1 cellular context compared by ENCODE assay signal in the genomic region with DNA sequence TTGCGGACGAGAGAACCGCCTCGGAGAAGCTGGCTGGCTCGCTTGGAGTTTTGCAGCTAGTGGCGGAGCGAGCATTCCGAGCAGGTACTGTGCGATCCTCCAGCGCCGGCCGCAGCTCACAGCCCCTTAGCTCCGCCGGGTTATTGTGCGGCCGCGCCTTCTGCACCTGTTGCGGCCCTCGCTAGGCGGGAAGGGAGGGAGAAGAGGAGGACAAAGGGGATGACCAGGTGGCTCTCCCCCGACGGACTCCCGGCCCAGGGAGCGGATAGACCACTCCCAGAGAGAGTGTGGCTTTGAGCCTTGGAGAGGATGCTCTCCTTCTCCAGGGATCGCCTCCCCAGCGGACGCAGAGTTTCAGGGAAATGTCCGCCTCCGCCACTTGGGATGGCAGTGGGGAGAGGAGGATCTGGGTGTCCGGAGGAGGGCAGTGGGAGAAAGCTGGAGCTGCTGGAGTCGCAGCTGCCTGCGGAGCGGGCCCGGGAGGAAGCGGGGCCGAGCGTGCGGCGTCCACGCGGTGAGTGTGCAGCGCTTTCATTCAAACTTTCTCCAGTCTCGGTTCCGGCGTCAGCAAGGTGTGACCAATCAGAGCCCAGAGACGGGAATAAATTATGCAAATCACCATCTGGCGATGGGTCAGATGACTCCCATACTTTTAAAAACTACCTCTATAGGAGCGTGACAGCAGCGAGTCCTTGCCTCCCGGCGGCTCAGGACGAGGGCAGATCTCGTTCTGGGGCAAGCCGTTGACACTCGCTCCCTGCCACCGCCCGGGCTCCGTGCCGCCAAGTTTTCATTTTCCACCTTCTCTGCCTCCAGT.
TF ChIP-seq lines count a peak whose summit lies in the region.

A gene (plus strand): TSS at position 681 of the 817 bp plus-strand sequence. CDS start 252 bp downstream, outside the sequence.

TF ChIP-seq in HepG2, 621 proteins besides CTCF, POLR2A, EP300 and RAD21 (continued from another document and continues in another):
- TF ChIP-seq, protein P1, sequence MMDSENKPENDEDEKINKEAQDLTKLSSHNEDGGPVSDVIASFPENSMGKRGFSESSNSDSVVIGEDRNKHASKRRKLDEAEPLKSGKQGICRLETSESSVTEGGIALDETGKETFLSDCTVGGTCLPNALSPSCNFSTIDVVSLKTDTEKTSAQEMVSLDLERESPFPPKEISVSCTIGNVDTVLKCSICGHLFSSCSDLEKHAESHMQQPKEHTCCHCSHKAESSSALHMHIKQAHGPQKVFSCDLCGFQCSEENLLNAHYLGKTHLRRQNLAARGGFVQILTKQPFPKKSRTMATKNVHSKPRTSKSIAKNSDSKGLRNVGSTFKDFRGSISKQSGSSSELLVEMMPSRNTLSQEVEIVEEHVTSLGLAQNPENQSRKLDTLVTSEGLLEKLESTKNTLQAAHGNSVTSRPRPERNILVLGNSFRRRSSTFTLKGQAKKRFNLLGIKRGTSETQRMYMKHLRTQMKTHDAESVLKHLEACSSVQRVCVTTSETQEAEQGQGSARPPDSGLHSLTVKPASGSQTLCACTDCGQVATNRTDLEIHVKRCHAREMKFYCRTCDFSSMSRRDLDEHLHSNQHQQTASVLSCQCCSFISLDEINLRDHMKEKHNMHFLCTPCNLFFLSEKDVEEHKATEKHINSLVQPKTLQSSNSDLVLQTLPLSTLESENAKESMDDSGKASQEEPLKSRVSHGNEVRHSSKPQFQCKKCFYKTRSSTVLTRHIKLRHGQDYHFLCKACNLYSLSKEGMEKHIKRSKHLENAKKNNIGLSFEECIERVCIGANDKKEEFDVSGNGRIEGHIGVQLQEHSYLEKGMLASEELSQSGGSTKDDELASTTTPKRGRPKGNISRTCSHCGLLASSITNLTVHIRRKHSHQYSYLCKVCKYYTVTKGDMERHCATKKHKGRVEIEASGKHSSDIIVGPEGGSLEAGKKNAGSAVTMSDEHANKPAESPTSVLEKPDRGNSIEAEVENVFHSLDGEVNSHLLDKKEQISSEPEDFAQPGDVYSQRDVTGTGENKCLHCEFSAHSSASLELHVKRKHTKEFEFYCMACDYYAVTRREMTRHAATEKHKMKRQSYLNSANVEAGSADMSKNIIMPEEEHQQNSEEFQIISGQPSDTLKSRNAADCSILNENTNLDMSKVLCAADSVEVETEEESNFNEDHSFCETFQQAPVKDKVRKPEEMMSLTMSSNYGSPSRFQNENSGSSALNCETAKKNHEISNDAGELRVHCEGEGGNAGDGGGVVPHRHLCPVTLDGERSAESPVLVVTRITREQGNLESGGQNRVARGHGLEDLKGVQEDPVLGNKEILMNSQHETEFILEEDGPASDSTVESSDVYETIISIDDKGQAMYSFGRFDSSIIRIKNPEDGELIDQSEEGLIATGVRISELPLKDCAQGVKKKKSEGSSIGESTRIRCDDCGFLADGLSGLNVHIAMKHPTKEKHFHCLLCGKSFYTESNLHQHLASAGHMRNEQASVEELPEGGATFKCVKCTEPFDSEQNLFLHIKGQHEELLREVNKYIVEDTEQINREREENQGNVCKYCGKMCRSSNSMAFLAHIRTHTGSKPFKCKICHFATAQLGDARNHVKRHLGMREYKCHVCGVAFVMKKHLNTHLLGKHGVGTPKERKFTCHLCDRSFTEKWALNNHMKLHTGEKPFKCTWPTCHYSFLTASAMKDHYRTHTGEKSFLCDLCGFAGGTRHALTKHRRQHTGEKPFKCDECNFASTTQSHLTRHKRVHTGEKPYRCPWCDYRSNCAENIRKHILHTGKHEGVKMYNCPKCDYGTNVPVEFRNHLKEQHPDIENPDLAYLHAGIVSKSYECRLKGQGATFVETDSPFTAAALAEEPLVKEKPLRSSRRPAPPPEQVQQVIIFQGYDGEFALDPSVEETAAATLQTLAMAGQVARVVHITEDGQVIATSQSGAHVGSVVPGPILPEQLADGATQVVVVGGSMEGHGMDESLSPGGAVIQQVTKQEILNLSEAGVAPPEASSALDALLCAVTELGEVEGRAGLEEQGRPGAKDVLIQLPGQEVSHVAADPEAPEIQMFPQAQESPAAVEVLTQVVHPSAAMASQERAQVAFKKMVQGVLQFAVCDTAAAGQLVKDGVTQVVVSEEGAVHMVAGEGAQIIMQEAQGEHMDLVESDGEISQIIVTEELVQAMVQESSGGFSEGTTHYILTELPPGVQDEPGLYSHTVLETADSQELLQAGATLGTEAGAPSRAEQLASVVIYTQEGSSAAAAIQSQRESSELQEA (CRISPR knock-in tag; IDR thresholded peaks at IDR 0.05; ENCODE audit: not compliant biosample characterization) = peak; percentile 71
- TF ChIP-seq, protein P2, sequence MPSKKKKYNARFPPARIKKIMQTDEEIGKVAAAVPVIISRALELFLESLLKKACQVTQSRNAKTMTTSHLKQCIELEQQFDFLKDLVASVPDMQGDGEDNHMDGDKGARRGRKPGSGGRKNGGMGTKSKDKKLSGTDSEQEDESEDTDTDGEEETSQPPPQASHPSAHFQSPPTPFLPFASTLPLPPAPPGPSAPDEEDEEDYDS (CRISPR knock-in tag; IDR thresholded peaks at IDR 0.05) = peak; percentile 44; the same call in 1 of the 2 replicates
- TF ChIP-seq, protein P3, sequence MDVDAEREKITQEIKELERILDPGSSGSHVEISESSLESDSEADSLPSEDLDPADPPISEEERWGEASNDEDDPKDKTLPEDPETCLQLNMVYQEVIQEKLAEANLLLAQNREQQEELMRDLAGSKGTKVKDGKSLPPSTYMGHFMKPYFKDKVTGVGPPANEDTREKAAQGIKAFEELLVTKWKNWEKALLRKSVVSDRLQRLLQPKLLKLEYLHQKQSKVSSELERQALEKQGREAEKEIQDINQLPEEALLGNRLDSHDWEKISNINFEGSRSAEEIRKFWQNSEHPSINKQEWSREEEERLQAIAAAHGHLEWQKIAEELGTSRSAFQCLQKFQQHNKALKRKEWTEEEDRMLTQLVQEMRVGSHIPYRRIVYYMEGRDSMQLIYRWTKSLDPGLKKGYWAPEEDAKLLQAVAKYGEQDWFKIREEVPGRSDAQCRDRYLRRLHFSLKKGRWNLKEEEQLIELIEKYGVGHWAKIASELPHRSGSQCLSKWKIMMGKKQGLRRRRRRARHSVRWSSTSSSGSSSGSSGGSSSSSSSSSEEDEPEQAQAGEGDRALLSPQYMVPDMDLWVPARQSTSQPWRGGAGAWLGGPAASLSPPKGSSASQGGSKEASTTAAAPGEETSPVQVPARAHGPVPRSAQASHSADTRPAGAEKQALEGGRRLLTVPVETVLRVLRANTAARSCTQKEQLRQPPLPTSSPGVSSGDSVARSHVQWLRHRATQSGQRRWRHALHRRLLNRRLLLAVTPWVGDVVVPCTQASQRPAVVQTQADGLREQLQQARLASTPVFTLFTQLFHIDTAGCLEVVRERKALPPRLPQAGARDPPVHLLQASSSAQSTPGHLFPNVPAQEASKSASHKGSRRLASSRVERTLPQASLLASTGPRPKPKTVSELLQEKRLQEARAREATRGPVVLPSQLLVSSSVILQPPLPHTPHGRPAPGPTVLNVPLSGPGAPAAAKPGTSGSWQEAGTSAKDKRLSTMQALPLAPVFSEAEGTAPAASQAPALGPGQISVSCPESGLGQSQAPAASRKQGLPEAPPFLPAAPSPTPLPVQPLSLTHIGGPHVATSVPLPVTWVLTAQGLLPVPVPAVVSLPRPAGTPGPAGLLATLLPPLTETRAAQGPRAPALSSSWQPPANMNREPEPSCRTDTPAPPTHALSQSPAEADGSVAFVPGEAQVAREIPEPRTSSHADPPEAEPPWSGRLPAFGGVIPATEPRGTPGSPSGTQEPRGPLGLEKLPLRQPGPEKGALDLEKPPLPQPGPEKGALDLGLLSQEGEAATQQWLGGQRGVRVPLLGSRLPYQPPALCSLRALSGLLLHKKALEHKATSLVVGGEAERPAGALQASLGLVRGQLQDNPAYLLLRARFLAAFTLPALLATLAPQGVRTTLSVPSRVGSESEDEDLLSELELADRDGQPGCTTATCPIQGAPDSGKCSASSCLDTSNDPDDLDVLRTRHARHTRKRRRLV (CRISPR knock-in tag; IDR thresholded peaks at IDR 0.05) = 0 out of 2 replicates have a peak, but pooled peaks have one; percentile 61
- TF ChIP-seq NFYB (CRISPR knock-in tag; IDR thresholded peaks at IDR 0.05) (peak; percentile 82), CREB1 (IDR thresholded peaks at IDR 0.05) (0 out of 2 replicates have a peak, but pooled peaks have one; percentile 18), CREB1 (CRISPR knock-in tag; IDR thresholded peaks at IDR 0.05) (no peak; the same call in none of the 2 replicates), GTF2F1 (IDR thresholded peaks at IDR 0.05; ENCODE audit: low read length) (no peak), SETDB1 (CRISPR knock-in tag; IDR thresholded peaks at IDR 0.05; ENCODE audit: borderline replicate concordance) (0 out of 2 replicates have a peak, but pooled peaks have one; percentile 59), BRCA1 (CRISPR knock-in tag; IDR thresholded peaks at IDR 0.05) (peak; percentile 57; the same call in 1 of the 2 replicates), RNF2 (conservative IDR thresholded peaks at IDR 0.05; ENCODE audit: low read depth) (peak; percentile 75; the same call in 1 of the 2 replicates), CCDC6 (CRISPR knock-in tag; IDR thresholded peaks at IDR 0.05) (peak; percentile 58; the same call in 1 of the 2 replicates), ZNF446 (CRISPR knock-in tag; IDR thresholded peaks at IDR 0.05) (0 out of 2 replicates have a peak, but pooled peaks have one; percentile 49), ARNTL (CRISPR knock-in tag; IDR thresholded peaks at IDR 0.05) (peak; percentile 69), ZNF850 (CRISPR knock-in tag; conservative IDR thresholded peaks at IDR 0.05) (no peak), HNF4A (CRISPR knock-in tag; IDR thresholded peaks at IDR 0.05) (no peak), HOXA3 (CRISPR knock-in tag; IDR thresholded peaks at IDR 0.05) (peak; percentile 30), AHR (CRISPR knock-in tag; IDR thresholded peaks at IDR 0.05) (0 out of 2 replicates have a peak, but pooled peaks have one; percentile 13), KDM5B (CRISPR knock-in tag; IDR thresholded peaks at IDR 0.05; ENCODE audit: borderline replicate concordance) (peak; percentile 64; the same call in 1 of the 2 replicates)
- TF ChIP-seq, protein P4, sequence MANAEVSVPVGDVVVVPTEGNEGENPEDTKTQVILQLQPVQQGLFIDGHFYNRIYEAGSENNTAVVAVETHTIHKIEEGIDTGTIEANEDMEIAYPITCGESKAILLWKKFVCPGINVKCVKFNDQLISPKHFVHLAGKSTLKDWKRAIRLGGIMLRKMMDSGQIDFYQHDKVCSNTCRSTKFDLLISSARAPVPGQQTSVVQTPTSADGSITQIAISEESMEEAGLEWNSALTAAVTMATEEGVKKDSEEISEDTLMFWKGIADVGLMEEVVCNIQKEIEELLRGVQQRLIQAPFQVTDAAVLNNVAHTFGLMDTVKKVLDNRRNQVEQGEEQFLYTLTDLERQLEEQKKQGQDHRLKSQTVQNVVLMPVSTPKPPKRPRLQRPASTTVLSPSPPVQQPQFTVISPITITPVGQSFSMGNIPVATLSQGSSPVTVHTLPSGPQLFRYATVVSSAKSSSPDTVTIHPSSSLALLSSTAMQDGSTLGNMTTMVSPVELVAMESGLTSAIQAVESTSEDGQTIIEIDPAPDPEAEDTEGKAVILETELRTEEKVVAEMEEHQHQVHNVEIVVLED (CRISPR knock-in tag; IDR thresholded peaks at IDR 0.05; ENCODE audit: borderline replicate concordance) = peak; percentile 35; the same call in 1 of the 2 replicates
- TF ChIP-seq, protein P5, sequence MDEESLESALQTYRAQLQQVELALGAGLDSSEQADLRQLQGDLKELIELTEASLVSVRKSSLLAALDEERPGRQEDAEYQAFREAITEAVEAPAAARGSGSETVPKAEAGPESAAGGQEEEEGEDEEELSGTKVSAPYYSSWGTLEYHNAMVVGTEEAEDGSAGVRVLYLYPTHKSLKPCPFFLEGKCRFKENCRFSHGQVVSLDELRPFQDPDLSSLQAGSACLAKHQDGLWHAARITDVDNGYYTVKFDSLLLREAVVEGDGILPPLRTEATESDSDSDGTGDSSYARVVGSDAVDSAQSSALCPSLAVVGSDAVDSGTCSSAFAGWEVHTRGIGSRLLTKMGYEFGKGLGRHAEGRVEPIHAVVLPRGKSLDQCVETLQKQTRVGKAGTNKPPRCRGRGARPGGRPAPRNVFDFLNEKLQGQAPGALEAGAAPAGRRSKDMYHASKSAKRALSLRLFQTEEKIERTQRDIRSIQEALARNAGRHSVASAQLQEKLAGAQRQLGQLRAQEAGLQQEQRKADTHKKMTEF (CRISPR knock-in tag; IDR thresholded peaks at IDR 0.05) = no peak
- TF ChIP-seq, protein P6, sequence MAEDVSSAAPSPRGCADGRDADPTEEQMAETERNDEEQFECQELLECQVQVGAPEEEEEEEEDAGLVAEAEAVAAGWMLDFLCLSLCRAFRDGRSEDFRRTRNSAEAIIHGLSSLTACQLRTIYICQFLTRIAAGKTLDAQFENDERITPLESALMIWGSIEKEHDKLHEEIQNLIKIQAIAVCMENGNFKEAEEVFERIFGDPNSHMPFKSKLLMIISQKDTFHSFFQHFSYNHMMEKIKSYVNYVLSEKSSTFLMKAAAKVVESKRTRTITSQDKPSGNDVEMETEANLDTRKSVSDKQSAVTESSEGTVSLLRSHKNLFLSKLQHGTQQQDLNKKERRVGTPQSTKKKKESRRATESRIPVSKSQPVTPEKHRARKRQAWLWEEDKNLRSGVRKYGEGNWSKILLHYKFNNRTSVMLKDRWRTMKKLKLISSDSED (CRISPR knock-in tag; IDR thresholded peaks at IDR 0.05) = 0 out of 2 replicates have a peak, but pooled peaks have one; percentile 41
- TF ChIP-seq, protein P7, sequence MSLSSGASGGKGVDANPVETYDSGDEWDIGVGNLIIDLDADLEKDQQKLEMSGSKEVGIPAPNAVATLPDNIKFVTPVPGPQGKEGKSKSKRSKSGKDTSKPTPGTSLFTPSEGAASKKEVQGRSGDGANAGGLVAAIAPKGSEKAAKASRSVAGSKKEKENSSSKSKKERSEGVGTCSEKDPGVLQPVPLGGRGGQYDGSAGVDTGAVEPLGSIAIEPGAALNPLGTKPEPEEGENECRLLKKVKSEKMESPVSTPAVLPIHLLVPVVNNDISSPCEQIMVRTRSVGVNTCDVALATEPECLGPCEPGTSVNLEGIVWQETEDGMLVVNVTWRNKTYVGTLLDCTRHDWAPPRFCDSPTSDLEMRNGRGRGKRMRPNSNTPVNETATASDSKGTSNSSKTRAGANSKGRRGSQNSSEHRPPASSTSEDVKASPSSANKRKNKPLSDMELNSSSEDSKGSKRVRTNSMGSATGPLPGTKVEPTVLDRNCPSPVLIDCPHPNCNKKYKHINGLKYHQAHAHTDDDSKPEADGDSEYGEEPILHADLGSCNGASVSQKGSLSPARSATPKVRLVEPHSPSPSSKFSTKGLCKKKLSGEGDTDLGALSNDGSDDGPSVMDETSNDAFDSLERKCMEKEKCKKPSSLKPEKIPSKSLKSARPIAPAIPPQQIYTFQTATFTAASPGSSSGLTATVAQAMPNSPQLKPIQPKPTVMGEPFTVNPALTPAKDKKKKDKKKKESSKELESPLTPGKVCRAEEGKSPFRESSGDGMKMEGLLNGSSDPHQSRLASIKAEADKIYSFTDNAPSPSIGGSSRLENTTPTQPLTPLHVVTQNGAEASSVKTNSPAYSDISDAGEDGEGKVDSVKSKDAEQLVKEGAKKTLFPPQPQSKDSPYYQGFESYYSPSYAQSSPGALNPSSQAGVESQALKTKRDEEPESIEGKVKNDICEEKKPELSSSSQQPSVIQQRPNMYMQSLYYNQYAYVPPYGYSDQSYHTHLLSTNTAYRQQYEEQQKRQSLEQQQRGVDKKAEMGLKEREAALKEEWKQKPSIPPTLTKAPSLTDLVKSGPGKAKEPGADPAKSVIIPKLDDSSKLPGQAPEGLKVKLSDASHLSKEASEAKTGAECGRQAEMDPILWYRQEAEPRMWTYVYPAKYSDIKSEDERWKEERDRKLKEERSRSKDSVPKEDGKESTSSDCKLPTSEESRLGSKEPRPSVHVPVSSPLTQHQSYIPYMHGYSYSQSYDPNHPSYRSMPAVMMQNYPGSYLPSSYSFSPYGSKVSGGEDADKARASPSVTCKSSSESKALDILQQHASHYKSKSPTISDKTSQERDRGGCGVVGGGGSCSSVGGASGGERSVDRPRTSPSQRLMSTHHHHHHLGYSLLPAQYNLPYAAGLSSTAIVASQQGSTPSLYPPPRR (CRISPR knock-in tag; IDR thresholded peaks at IDR 0.05; ENCODE audit: borderline replicate concordance) = 0 out of 2 replicates have a peak, but pooled peaks have one; percentile 13
